Comparison of ENCODE assay signal across 1 cellular context in genomic region chr7:20306499-20306946, GRCh38.
TF ChIP-seq lines count a peak whose summit lies in the region.

No MANE protein-coding gene starts in this region.

TF ChIP-seq in HepG2, 621 proteins besides CTCF, POLR2A, EP300 and RAD21 (continued from another document):
- TF ChIP-seq, protein P1, sequence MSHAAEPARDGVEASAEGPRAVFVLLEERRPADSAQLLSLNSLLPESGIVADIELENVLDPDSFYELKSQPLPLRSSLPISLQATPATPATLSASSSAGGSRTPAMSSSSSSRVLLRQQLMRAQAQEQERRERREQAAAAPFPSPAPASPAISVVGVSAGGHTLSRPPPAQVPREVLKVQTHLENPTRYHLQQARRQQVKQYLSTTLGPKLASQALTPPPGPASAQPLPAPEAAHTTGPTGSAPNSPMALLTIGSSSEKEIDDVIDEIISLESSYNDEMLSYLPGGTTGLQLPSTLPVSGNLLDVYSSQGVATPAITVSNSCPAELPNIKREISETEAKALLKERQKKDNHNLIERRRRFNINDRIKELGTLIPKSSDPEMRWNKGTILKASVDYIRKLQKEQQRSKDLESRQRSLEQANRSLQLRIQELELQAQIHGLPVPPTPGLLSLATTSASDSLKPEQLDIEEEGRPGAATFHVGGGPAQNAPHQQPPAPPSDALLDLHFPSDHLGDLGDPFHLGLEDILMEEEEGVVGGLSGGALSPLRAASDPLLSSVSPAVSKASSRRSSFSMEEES (CRISPR knock-in tag; IDR thresholded peaks at IDR 0.05) = 0 out of 2 replicates have a peak, but pooled peaks have one; percentile 45
- TF ChIP-seq SMARCC2 (IDR thresholded peaks at IDR 0.05) = no peak
